24 cellular contexts compared by ENCODE assay signal in the genomic region with DNA sequence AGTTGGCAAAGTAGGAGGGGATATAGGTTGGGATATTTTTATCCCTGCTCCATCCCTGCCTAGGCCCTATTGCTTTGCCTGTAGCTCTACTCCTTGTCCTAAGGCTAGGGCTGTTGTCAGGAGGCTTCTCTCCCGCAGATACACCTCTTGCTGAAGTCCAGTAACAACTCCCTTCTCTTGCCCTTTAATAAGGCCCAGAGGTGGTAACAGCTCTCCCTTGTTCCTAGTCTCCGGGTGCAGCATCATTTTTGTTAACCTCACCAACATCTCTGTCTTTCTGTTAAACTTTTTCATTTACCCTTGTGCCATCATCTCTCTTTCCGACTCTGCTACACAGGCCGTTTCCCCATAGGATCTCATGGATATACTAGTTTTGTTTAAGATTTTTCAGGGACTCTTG. TPM values are rescaled to one million over a fixed set of nuclear protein-coding genes. Genes with fewer than 3 reads are reported as not detected.
"Had no signal": no experiment of that assay in that cellular context is flagged by ENCODE, and none has a peak within 500 bp of the region (broad histone marks: within the 10 kb centered on the region; RNA-seq: fewer than 3 reads in every experiment).

No MANE protein-coding gene starts in this region.

- H3K9me3 ChIP-seq: neutrophil, thoracic aorta had no signal

- ATAC-seq: heart left ventricle; stimulated activated naive B cell treated with anti-CD40 and anti-IgM and Interleukin-4, amounts not matched to agents 10 μg/mL and 1 μg/mL and 100 μg/mL, for 72 hours had no signal

- H3K4me3 ChIP-seq: esophagus squamous epithelium, heart left ventricle, sigmoid colon, skin epidermis, stomach, thoracic aorta, transverse colon had no signal

- H3K27ac Mint-ChIP-seq: nephron; stimulated activated naive B cell treated with anti-CD40 and anti-IgM and Interleukin-4, amounts not matched to agents 10 μg/mL and 1 μg/mL and 100 μg/mL, for 72 hours had no signal

- DNase-seq: effector memory CD4-positive, alpha-beta T cell; esophagus squamous epithelium; foreskin fibroblast; heart left ventricle; hippocampal formation; kidney glomerular epithelial cell; naive B cell; sigmoid colon; stimulated activated CD4-positive, alpha-beta T cell treated with anti-CD3 and anti-CD28 coated beads, Interleukin-2, amount 100 ng/mL, for 24 hours; stimulated activated CD4-positive, alpha-beta T cell treated with anti-CD3 and anti-CD28 coated beads, Interleukin-4, amount 100 ng/mL, for 4 hours; stimulated activated naive B cell treated with anti-CD40 and anti-IgM and Interleukin-4, amounts not matched to agents 10 μg/mL and 1 μg/mL and 100 μg/mL, for 72 hours; stomach; substantia nigra; transverse colon had no signal

- H3K4me3 Mint-ChIP-seq: nephron; stimulated activated naive B cell treated with anti-CD40 and anti-IgM and Interleukin-4, amounts not matched to agents 10 μg/mL and 1 μg/mL and 100 μg/mL, for 72 hours had no signal

- FAIRE-seq: islet of Langerhans had no signal

- H3K36me3 ChIP-seq: esophagus squamous epithelium, heart left ventricle, neutrophil, sigmoid colon, stomach, thoracic aorta, transverse colon had no signal

RNA-seq across cellular contexts. Expression of gene ASCL1, which starts 6.3 kb away (rescaled TPM):
- total RNA-seq: epithelial cell of proximal tubule, esophagus squamous epithelium, heart left ventricle, liver, lung microvascular endothelial cell, osteoblast, pulmonary artery endothelial cell, thoracic aorta, transverse colon had no signal
- polyA plus RNA-seq: heart left ventricle had no signal

RNA-seq across cellular contexts. Expression of gene PAH, which starts 46.8 kb away (rescaled TPM):
- total RNA-seq: epithelial cell of proximal tubule, esophagus squamous epithelium, lung microvascular endothelial cell, osteoblast, pulmonary artery endothelial cell, thoracic aorta, transverse colon had no signal
